ENCODE assay signal across 8 cellular contexts in genomic region chr19:49590071-49590970, GRCh38. TPM values are rescaled to one million over a fixed set of nuclear protein-coding genes. Genes with fewer than 3 reads are reported as not detected.
A peak's percentile ranks its signal among the peaks of the same experiment; 100 is the strongest.
DNase-seq lines count a peak whose midpoint lies in the region; ATAC-seq, FAIRE-seq and TF ChIP-seq lines count a peak whose summit lies in the region.

No MANE protein-coding gene starts in this region.

- H3K36me3 ChIP-seq in BLaER1 (peaks cover 12% of the 10 kb centered on the region), right lobe of liver (peaks cover 0 to 10% (median 1%) of the 10 kb centered on the region in 4 donors)

- peak; percentile 97 for FAIRE-seq in GM19239 (lab: Jason Lieb, UNC)

- TF ChIP-seq POLR2A in right lobe of liver (IDR thresholded peaks at IDR 0.05), result peak; percentile 80

- H3K9me3 ChIP-seq in BLaER1 (no peaks in the 10 kb centered on the region), right lobe of liver (no peaks in the 10 kb centered on the region)

- H3K27me3 ChIP-seq in BLaER1 (no peaks in the 10 kb centered on the region), dorsolateral prefrontal cortex (no peaks in the 10 kb centered on the region), right lobe of liver (no peaks in the 10 kb centered on the region)

- WGBS in right lobe of liver (ENCODE audit: insufficient coverage, low coverage, low lambda C conversion rate, missing lambda C conversion rate), result under 1% methylated on average over 22 of the region's 58 CpGs

- H3K9ac ChIP-seq in BLaER1, result peak overlapping the region; percentile 98

- peak overlapping the region; percentile 98 for H3K27ac ChIP-seq in BLaER1
- peak overlapping the region; percentile 65 to 99 (median 96) for H3K27ac ChIP-seq in dorsolateral prefrontal cortex
- H3K27ac ChIP-seq in right lobe of liver, result peak overlapping the region; percentile 39 to 84 (median 82)

- TF ChIP-seq CTCF in dorsolateral prefrontal cortex (IDR thresholded peaks at IDR 0.05 in 54 of 56, conservative IDR thresholded peaks at IDR 0.05 in 2 of 56; ENCODE audit: low read depth in 1 of 56, partially characterized antibody in 56 of 56) (peak in 1 of 56 donors; percentile 8), right lobe of liver (IDR thresholded peaks at IDR 0.05) (peak in 1 of 4 donors; percentile 2)

- H3K4me3 ChIP-seq in BLaER1 (peak overlapping the region; percentile 90), dorsolateral prefrontal cortex (peak overlapping the region; percentile 57 to 99 (median 79)), right lobe of liver (peak overlapping the region; percentile 76 to 83 (median 77))

- DNase-seq in GM19239 (ENCODE audit: insufficient read length, low spot score) (peak; percentile 91), NCI-H774 (lab: John Stamatoyannopoulos, UW) (peak; percentile 95), dorsolateral prefrontal cortex (peak; percentile 70 to 95 (median 90)), right lobe of liver (peak; percentile 97 to 98 (median 98))
- DNase-seq in activated CD4-positive, alpha-beta T cell treated with anti-CD3 and anti-CD28 coated beads, Interleukin-2, amount 50 U/mL, for 48 hours, result peak; percentile 94 to 95
- DNase-seq in stimulated activated CD4-positive, alpha-beta T cell treated with anti-CD3 and anti-CD28 coated beads, Interleukin-4, amount 100 ng/mL, for 24 hours, result peak; percentile 90

- ATAC-seq in HG03469 (IDR thresholded peaks at IDR 0.05; ENCODE audit: unreplicated experiment) (peak; percentile 47), right lobe of liver (peak; percentile 89 to 94 (median 91))

- peak overlapping the region; percentile 99 for H3K4me2 ChIP-seq in BLaER1

- H4K20me1 ChIP-seq in BLaER1, result peaks cover 32% of the 10 kb centered on the region

- H3K4me1 ChIP-seq in BLaER1 (peaks cover 19% of the 10 kb centered on the region), right lobe of liver (peaks cover 0 to 4% (median 0%) of the 10 kb centered on the region in 4 donors)

- intact Hi-C loops in dorsolateral prefrontal cortex (cut with DNase I) (loop anchor here in 1 of 2 donors (5.0 kb wide), 1 partner anchor 52 kb away; the partner anchor contains the start of genes RRAS and SCAF1), right lobe of liver (cut with DNase I) (loop anchor here in 1 of 2 donors (10.0 kb wide), 1 partner anchor 74 kb away; the partner anchor contains the start of genes BCL2L12 and IRF3)

RNA-seq across cellular contexts. Expression of gene PRR12, which starts 0.7 kb away (rescaled TPM):
- total RNA-seq in dorsolateral prefrontal cortex, result 10 to 100 TPM; 38.2 to 68.5 (median 52.3) TPM
- total RNA-seq in right lobe of liver, result 1 to 10 TPM; 4.0 to 8.5 (median 5.5) TPM

RNA-seq across cellular contexts. Expression of gene PRRG2, which starts 9.2 kb away (rescaled TPM):
- 1 to 10 TPM in 50 of 120 experiments, under 1 TPM in 56, not detected in 14; 0.32 to 3.1 (median 0.94) TPM for total RNA-seq in dorsolateral prefrontal cortex
- 1 to 10 TPM; 2.5 to 5.9 (median 3.1) TPM for total RNA-seq in right lobe of liver

RNA-seq across cellular contexts. Expression of gene NOSIP, which starts 10.0 kb away (rescaled TPM):
- total RNA-seq in dorsolateral prefrontal cortex (10 to 100 TPM; 39.0 to 64.8 (median 49.4) TPM), right lobe of liver (10 to 100 TPM; 16.2 to 31.9 (median 23.2) TPM)

RNA-seq across cellular contexts. Expression of gene RRAS, which starts 49.6 kb away (rescaled TPM):
- 10 to 100 TPM in 95 of 120 experiments, 1 to 10 TPM in 25; 5.4 to 32.8 (median 12.9) TPM for total RNA-seq in dorsolateral prefrontal cortex
- 10 to 100 TPM in 5 of 6 experiments, 1 to 10 TPM in 1; 8.5 to 16.4 (median 11.5) TPM for total RNA-seq in right lobe of liver

RNA-seq across cellular contexts. Expression of gene SCAF1, which starts 51.7 kb away (rescaled TPM):
- total RNA-seq in dorsolateral prefrontal cortex (100 to 1,000 TPM in 105 of 120 experiments, 10 to 100 TPM in 15; 80.9 to 146 (median 113) TPM), right lobe of liver (10 to 100 TPM; 14.6 to 33.0 (median 27.3) TPM)

Comparison
In these comparisons a context has a peak if more than half of its experiments do, and no peak if none do; other contexts are left out.
1. Peak in every context shown above with its lines: DNase-seq, ATAC-seq, H3K4me3 ChIP-seq and H3K27ac ChIP-seq.
2. RNA of gene PRR12, which starts 0.7 kb away (total RNA-seq): 38.2 to 68.5 TPM in dorsolateral prefrontal cortex; 4.0 to 8.5 TPM in right lobe of liver; every median in the first group is over 4 times any median in the second.